In the genomic region with DNA sequence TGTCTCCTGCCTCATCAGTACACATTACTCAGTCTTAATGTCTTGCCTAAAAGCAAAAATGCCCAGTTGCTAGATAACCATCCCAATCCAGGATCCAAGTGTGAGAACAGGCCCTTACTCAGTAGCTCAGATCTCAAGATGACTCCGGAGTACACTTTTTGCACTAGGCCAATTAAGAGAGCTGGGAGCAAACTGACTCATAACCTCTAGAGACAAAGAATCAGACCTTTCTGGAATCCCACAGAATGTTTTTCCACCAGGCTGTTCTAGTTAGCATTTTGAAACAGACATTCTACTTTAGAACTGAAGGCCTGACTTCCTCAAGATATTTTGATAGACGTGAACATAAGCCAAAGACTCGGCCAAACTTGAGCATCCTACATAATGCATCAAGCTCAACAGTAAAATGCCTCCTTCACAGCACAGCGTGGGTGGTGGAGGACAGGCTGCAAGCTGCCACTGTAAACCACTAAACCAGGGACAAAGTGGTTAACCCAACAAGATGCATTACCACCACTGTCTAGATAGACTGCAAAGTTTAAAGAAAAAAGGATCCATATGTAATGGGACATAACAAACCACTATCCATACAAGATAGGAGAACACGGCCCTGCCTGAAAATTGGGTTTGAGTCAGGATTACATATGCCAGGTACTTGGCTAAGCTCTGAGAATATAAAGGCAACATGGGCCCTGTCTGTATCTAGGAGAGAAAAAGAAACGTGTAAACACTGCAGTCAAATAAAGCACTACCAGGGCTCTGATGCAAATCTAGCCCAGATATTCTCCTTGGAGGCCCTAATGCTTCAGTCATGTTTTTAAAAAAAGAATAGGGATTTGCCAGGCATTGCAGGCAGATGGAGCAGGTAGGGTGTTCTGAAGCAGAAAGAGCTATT, we compare ENCODE assay signal across 1 cellular context.
TF ChIP-seq lines count a peak whose summit lies in the region.

No MANE protein-coding gene starts in this region.

TF ChIP-seq in SK-N-SH, 30 proteins besides CTCF, POLR2A, EP300 and RAD21:
- TF ChIP-seq, protein P1, sequence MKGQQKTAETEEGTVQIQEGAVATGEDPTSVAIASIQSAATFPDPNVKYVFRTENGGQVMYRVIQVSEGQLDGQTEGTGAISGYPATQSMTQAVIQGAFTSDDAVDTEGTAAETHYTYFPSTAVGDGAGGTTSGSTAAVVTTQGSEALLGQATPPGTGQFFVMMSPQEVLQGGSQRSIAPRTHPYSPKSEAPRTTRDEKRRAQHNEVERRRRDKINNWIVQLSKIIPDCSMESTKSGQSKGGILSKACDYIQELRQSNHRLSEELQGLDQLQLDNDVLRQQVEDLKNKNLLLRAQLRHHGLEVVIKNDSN (IDR thresholded peaks at IDR 0.05; ENCODE audit: borderline replicate concordance, low read depth) = no peak
- 0 out of 2 replicates have a peak, but pooled peaks have one; percentile 21 for TF ChIP-seq JUND (IDR thresholded peaks at IDR 0.05)
